ENCODE assay signal across 1 cellular context in the genomic region with DNA sequence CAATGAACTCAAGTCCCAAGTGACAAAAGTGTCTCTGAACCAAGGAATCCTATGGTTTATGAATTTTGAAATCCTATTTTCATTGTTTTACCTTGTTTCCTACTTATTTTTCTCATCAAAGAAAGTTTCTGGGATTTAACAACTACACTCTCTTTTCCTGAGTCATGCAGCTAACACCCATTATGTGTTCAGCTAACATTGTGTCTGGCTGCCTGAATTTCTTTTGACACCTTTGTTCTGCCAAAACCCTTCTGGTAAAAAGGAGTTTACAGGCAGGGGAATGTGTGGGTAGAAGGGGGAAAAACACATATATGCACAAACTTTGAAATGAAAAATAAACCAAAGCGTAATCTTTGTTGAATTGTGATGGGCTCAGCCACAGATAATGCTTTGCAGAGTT.
TF ChIP-seq lines count a peak whose summit lies in the region.

No MANE protein-coding gene starts in this region.

TF ChIP-seq in GM23338, 12 proteins besides CTCF, POLR2A, EP300 and RAD21:
- no peak for TF ChIP-seq ZNF462 (CRISPR knock-in tag; IDR thresholded peaks at IDR 0.05)
